ENCODE assay signal across 14 cellular contexts in the genomic region with DNA sequence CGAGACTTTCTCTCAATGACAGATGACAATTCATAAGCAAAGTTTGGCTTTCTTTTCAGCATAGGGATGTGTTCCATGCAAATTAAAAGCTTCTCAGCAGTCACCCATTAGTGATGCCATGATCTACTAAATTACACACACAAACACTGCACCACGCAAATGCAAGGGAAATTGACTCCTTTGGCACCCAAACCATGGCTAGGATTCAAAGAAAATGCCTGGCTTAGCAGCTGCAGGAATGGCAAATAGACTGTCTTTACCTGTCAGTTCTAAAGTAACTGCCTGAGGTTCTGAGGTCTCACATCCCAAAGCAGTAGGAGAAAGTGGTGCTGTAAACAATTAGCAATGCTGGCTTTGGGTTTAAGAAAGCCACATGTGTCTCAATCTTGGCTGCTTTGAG.
"Had no signal": no experiment of that assay in that cellular context is flagged by ENCODE, and none has a peak within 500 bp of the region (broad histone marks: within the 10 kb centered on the region; RNA-seq: fewer than 3 reads in every experiment).

No MANE protein-coding gene starts in this region.

- H3K4me1 ChIP-seq: tibial nerve had no signal

- ATAC-seq: activated CD8-positive, alpha-beta memory T cell treated with anti-CD3 and anti-CD28 coated beads, Interleukin-2, amount 10 ng/mL, durations not matched to agents 7 days and 5 days; natural killer cell had no signal

- H3K27me3 ChIP-seq: tibial nerve had no signal

- H3K27ac ChIP-seq: coronary artery, tibial nerve had no signal

- DNase-seq: activated B cell treated with CpG ODN at 0.5 μM for 24 hours; activated CD4-positive, alpha-beta memory T cell treated with anti-CD3 and anti-CD28 coated beads, Interleukin-2, amount 10 ng/mL, durations not matched to agents 7 days and 5 days; activated CD4-positive, alpha-beta T cell treated with anti-CD3 and anti-CD28 coated beads for 4 hours; activated CD8-positive, alpha-beta memory T cell treated with anti-CD3 and anti-CD28 coated beads, Interleukin-2, amount 10 ng/mL, durations not matched to agents 7 days and 5 days; left cardiac atrium; mesendoderm; natural killer cell; nucleus accumbens; stimulated activated CD4-positive, alpha-beta T cell treated with anti-CD3 and anti-CD28 coated beads, Interleukin-12 subunit alpha, Interleukin-12 subunit beta, amount 100 ng/mL, for 4 hours; stimulated activated CD4-positive, alpha-beta T cell treated with anti-CD3 and anti-CD28 coated beads, Interleukin-1b, Interleukin-23, amount 100 ng/mL, for 48 hours; stimulated activated CD8-positive, alpha-beta memory T cell treated with anti-CD3 and anti-CD28 coated beads, Interleukin-4, amount 100 ng/mL, for 48 hours; stimulated activated naive CD4-positive, alpha-beta T cell treated with Interleukin-2 at 50 U/mL for 16 hours had no signal
